Comparison of ENCODE assay signal across 23 cellular contexts in the genomic region with DNA sequence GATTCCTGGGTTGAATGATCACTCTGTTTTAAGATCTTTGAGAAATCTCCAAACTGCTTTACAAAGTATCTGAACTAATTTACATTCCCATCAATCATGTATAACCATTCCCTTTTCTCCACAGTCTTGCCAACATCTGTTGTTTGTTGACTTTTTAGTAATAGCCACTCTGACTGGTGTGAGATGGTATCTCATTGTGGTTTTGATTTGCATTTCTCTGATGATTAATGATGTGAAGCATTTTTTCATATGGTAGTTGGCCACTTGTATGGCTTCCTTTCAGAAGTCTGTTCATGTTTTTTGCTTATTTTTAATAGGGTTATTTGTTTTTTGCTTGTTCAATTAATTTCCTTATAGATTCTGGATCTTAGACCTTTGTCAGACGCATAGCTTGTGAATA.
DNase-seq lines count a peak whose midpoint lies in the region; ATAC-seq and TF ChIP-seq lines count a peak whose summit lies in the region.
"Had no signal": no experiment of that assay in that cellular context is flagged by ENCODE, and none has a peak within 500 bp of the region (broad histone marks: within the 10 kb centered on the region; RNA-seq: fewer than 3 reads in every experiment).

No MANE protein-coding gene starts in this region.

- DNase-seq in NCI-H526 treated with DMSO at 0.1 percent for 48 hours (lab: John Stamatoyannopoulos, UW) (peak; percentile 82), epithelial cell of esophagus (ENCODE audit: low read depth) (peak; percentile 71), retinal pigment epithelial cell (ENCODE audit: low read depth) (peak; percentile 9)
- DNase-seq: activated CD4-positive, alpha-beta T cell treated with anti-CD3 and anti-CD28 coated beads for 48 hours; activated CD8-positive, alpha-beta memory T cell treated with anti-CD3 and anti-CD28 coated beads, Interleukin-2, amount 50 U/mL, for 48 hours; activated gamma-delta T cell; adrenal gland; Calu3; hypothalamus; mesenchymal stem cell; MV-4-11; naive thymus-derived CD4-positive, alpha-beta T cell; NCI-H2029 treated with DMSO at 0.1 percent for 48 hours; NCI-H446; pancreas; stimulated activated naive CD8-positive, alpha-beta T cell treated with anti-CD3 and anti-CD28 coated beads, Interleukin-15, Interleukin-2, amounts not matched to agents 100 U/mL and 50 U/mL, for 24 hours; tibial artery had no signal

- TF ChIP-seq CTCF in HEK293 (tag by site-specific recombination; IDR thresholded peaks at IDR 0.05) = no peak
- no peak for TF ChIP-seq CTCF in epithelial cell of esophagus (IDR thresholded peaks at IDR 0.05; ENCODE audit: insufficient read depth, low read depth, low read length, missing control alignments)
- TF ChIP-seq CTCF in retinal pigment epithelial cell (conservative IDR thresholded peaks at IDR 0.05; ENCODE audit: low read depth, low read length) = no peak

- POLR2A ChIA-PET in HEK293 (lab: Yijun Ruan, JAX) = no interaction called here

- no peak overlapping the region for H3K27ac ChIP-seq in HEK293 (ENCODE audit: extremely low read depth, low read depth, low read length)
- H3K27ac ChIP-seq: adrenal gland, HL-60, pancreas, RWPE1, tibial artery had no signal

- H3K4me3 ChIP-seq in HEK293 (ENCODE audit: low read depth, low read length) = no peak overlapping the region
- no peak overlapping the region for H3K4me3 ChIP-seq in epithelial cell of esophagus (ENCODE audit: low read length)
- no peak overlapping the region for H3K4me3 ChIP-seq in retinal pigment epithelial cell (ENCODE audit: low read length)
- H3K4me3 ChIP-seq: adrenal gland, pancreas, tibial artery had no signal

- no peaks in the 10 kb centered on the region; the same call in 1 of the 2 replicates for H3K4me1 ChIP-seq in HEK293 (ENCODE audit: control insufficient read depth, insufficient read depth, low read length)
- H3K4me1 ChIP-seq: adrenal gland, pancreas, tibial artery had no signal

- CTCF ChIA-PET in HEK293 (lab: Yijun Ruan, JAX) = no interaction called here

- no peak for ATAC-seq in HG03457 (IDR thresholded peaks at IDR 0.05; ENCODE audit: unreplicated experiment)
- ATAC-seq in GM19455 (IDR thresholded peaks at IDR 0.05; ENCODE audit: unreplicated experiment) = no peak
- ATAC-seq in GM18517 (IDR thresholded peaks at IDR 0.05; ENCODE audit: unreplicated experiment) = no peak
- ATAC-seq: naive thymus-derived CD4-positive, alpha-beta T cell; pancreas; stimulated activated naive CD8-positive, alpha-beta T cell treated with anti-CD3 and anti-CD28 coated beads, Interleukin-15, Interleukin-2, amounts not matched to agents 100 U/mL and 50 U/mL, for 24 hours had no signal

- H3K36me3 ChIP-seq in HEK293 (ENCODE audit: control insufficient read depth in 2 of 2, insufficient read depth in 1 of 2, low read length in 2 of 2) = no peaks in the 10 kb centered on the region
- H3K36me3 ChIP-seq: adrenal gland, pancreas, tibial artery had no signal

- H3K9me3 ChIP-seq in HEK293 (ENCODE audit: control insufficient read depth, insufficient read depth, low read depth, low read length) = no peaks in the 10 kb centered on the region
- H3K9me3 ChIP-seq: adrenal gland, pancreas had no signal

TF ChIP-seq in HEK293, 187 proteins besides CTCF, POLR2A, EP300 and RAD21:
- TF ChIP-seq OSR2 (tag by site-specific recombination; IDR thresholded peaks at IDR 0.05) (peak; percentile 54), ZNF670 (tag by site-specific recombination; IDR thresholded peaks at IDR 0.05; ENCODE audit: low read depth) (no peak), FEZF1 (tag by site-specific recombination; IDR thresholded peaks at IDR 0.05) (peak; percentile 19; the same call in 1 of the 2 replicates)

Comparison
In these comparisons a context has a peak if more than half of its experiments do, and no peak if none do; other contexts are left out.
1. DNase-seq: peak in every context shown above with its lines; median percentile 82 in NCI-H526 treated with DMSO at 0.1 percent for 48 hours; 71 in epithelial cell of esophagus; 9 in retinal pigment epithelial cell.